In genomic region chr9:130770679-130771442, GRCh38 we compare ENCODE assay signal across 8 cellular contexts.
DNase-seq lines count a peak whose midpoint lies in the region; ATAC-seq, FAIRE-seq and TF ChIP-seq lines count a peak whose summit lies in the region.

No MANE protein-coding gene starts in this region.

- H3K9ac ChIP-seq in astrocyte (ENCODE audit: low read length): no peak overlapping the region

- FAIRE-seq in astrocyte (lab: Jason Lieb, UNC): no peak

- no peak overlapping the region for H3K27ac Mint-ChIP-seq in astrocyte (ENCODE audit: unreplicated experiment)

- H3K36me3 ChIP-seq in astrocyte (ENCODE audit: insufficient read depth, low read length) (no peaks in the 10 kb centered on the region), spleen (no peaks in the 10 kb centered on the region)

- H3K27me3 ChIP-seq in astrocyte (ENCODE audit: insufficient read depth, low read length) (no peaks in the 10 kb centered on the region), spleen (replicated peaks in 1 of 7) (no peaks in the 10 kb centered on the region)

- H3K27me3 Mint-ChIP-seq in astrocyte (ENCODE audit: low read depth, unreplicated experiment): no peaks in the 10 kb centered on the region

- peaks cover 5% of the 10 kb centered on the region for H3K9me3 Mint-ChIP-seq in astrocyte (ENCODE audit: unreplicated experiment)

- ATAC-seq in GM21390 (IDR thresholded peaks at IDR 0.05; ENCODE audit: unreplicated experiment): no peak

- H3K4me3 ChIP-seq in astrocyte (ENCODE audit: insufficient read depth, low read depth, low read length) (no peak overlapping the region), spleen (no peak overlapping the region)

- no peak for TF ChIP-seq POLR2A in spleen (IDR thresholded peaks at IDR 0.05)

- H3K27ac ChIP-seq in astrocyte (ENCODE audit: low read depth, low read length) (no peak overlapping the region), spleen (no peak overlapping the region)

- TF ChIP-seq CTCF in astrocyte (IDR thresholded peaks at IDR 0.05; ENCODE audit: insufficient read depth, low read depth, low read length) (peak; percentile 67), spleen (IDR thresholded peaks at IDR 0.05 in 8 of 11, conservative IDR thresholded peaks at IDR 0.05 in 3 of 11) (peak in 10 of 11 experiments; percentile 6 to 60 (median 43))

- peaks cover 4% of the 10 kb centered on the region for H4K20me1 ChIP-seq in astrocyte (ENCODE audit: insufficient read depth, low read length)

- peaks cover 37% of the 10 kb centered on the region for H3K4me1 Mint-ChIP-seq in astrocyte (ENCODE audit: low read depth, unreplicated experiment)

- H3K4me2 ChIP-seq in astrocyte (ENCODE audit: low read length): no peak overlapping the region

- WGBS in spleen, 5 donors: 72 to 92% (median 80%) methylated on average over 2 of the region's 2 CpGs

- H2AFZ ChIP-seq in astrocyte (ENCODE audit: low read depth, low read length): no peak overlapping the region

- peaks cover 87% of the 10 kb centered on the region for H3K79me2 ChIP-seq in astrocyte (ENCODE audit: insufficient read depth, low read length)

- peaks cover 18% of the 10 kb centered on the region for H3K4me1 ChIP-seq in astrocyte (ENCODE audit: insufficient read depth, low read length)
- H3K4me1 ChIP-seq in spleen: peaks cover 8 to 59% (median 39%) of the 10 kb centered on the region in 6 donors

- H3K4me3 Mint-ChIP-seq in astrocyte (ENCODE audit: unreplicated experiment): no peak overlapping the region

- H3K9me3 ChIP-seq in astrocyte (ENCODE audit: insufficient read depth, low read depth, low read length): no peaks in the 10 kb centered on the region
- H3K9me3 ChIP-seq in spleen: peaks cover 0 to 4% (median 0%) of the 10 kb centered on the region in 8 donors

- DNase-seq in COLO668 (lab: John Stamatoyannopoulos, UW; ENCODE audit: unreplicated experiment) (peak; percentile 5), H4 (ENCODE audit: low spot score) (peak; percentile 48), NCI-H526 (lab: John Stamatoyannopoulos, UW) (peak; percentile 26 to 49), astrocyte (ENCODE audit: low read depth) (peak; percentile 45), hepatic stellate cell (ENCODE audit: low spot score) (peak; percentile 48), spleen (no peak)
- no peak for DNase-seq in activated CD4-positive, alpha-beta T cell treated with anti-CD3 and anti-CD28 coated beads for 1 hour

- peaks cover 10% of the 10 kb centered on the region for H3K36me3 Mint-ChIP-seq in astrocyte (ENCODE audit: low read depth, unreplicated experiment)

- intact Hi-C loops in spleen (cut with DNase I; ENCODE audit: low total_unique reads): loop anchor here (5.0 kb wide), 1 partner anchor 91 kb away; no protein-coding TSS in a partner anchor

Comparison
In these comparisons a context has a peak if more than half of its experiments do, and no peak if none do; other contexts are left out.
1. DNase-seq: peak in COLO668 (single experiment), H4 (single experiment), NCI-H526 (2 of 2), astrocyte (single experiment) and hepatic stellate cell (single experiment); none in spleen (single experiment) and activated CD4-positive, alpha-beta T cell treated with anti-CD3 and anti-CD28 coated beads for 1 hour (single experiment).